ENCODE assay signal across 21 cellular contexts in the genomic region with DNA sequence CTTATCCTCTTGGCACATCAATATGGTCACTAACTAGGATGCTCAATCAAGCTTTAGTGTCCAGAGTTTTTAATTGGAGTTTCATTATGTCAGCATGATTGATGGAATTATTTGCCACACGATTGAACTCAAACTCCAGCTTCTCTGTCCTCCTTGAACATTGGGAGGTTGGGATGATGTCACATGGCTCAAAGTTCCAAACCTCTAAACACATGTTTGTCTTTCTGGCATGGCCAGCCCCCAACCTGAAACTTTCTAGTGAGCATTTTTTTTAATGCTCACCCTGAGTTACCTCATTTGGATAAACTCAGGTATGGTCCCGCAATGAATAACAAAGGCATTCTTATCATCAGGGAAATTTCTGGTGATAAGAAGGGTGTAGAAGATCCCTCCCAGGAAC.
DNase-seq lines count a peak whose midpoint lies in the region; ATAC-seq and TF ChIP-seq lines count a peak whose summit lies in the region.
"Had no signal": no experiment of that assay in that cellular context is flagged by ENCODE, and none has a peak within 500 bp of the region (broad histone marks: within the 10 kb centered on the region; RNA-seq: fewer than 3 reads in every experiment).

No MANE protein-coding gene starts in this region.

- peaks cover 3 to 8% (median 5%) of the 10 kb centered on the region in 7 donors for H3K9me3 Mint-ChIP-seq in CD14-positive monocyte
- H3K9me3 Mint-ChIP-seq: GM23338, H9 had no signal

- H3K4me1 Mint-ChIP-seq in CD14-positive monocyte, result peaks cover 9% of the 10 kb centered on the region

- no peaks in the 10 kb centered on the region for H3K27me3 ChIP-seq in right lobe of liver
- H3K27me3 ChIP-seq: BE2C; BLaER1 treated with 17β-estradiol and CSF1 and Interleukin-3, amounts not matched to agents 10 nM and 100 nM had no signal

- no peak overlapping the region for H3K4me3 Mint-ChIP-seq in CD14-positive monocyte
- H3K4me3 Mint-ChIP-seq: CD4-positive, alpha-beta memory T cell; GM23338; H9 had no signal

- H3K36me3 Mint-ChIP-seq in CD14-positive monocyte, result peaks cover 0 to 2% of the 10 kb centered on the region in 2 donors
- H3K36me3 Mint-ChIP-seq: CD4-positive, alpha-beta memory T cell had no signal

- POLR2A ChIA-PET in HEK293T (lab: Yijun Ruan, JAX), result no interaction called here

- CTCF ChIA-PET in HEK293T (lab: Yijun Ruan, JAX), result no interaction called here

- no peak for TF ChIP-seq POLR2A in right lobe of liver (IDR thresholded peaks at IDR 0.05)

- no peak for TF ChIP-seq CTCF in right lobe of liver (IDR thresholded peaks at IDR 0.05)
- TF ChIP-seq CTCF in CD14-positive monocyte (IDR thresholded peaks at IDR 0.05), result no peak

- peaks cover 0 to 1% (median 0%) of the 10 kb centered on the region in 3 donors for H3K27me3 Mint-ChIP-seq in CD14-positive monocyte (ENCODE audit: low read depth in 3 of 3)

- H3K27ac ChIP-seq in right lobe of liver, result no peak overlapping the region
- H3K27ac ChIP-seq: A549; BLaER1 treated with 17β-estradiol and CSF1 and Interleukin-3, amounts not matched to agents 10 nM and 100 nM had no signal

- H3K27ac Mint-ChIP-seq in CD14-positive monocyte, result no peak overlapping the region
- H3K27ac Mint-ChIP-seq: CD4-positive, alpha-beta memory T cell; GM23338; H9 had no signal

- no peaks in the 10 kb centered on the region for H3K9me3 ChIP-seq in right lobe of liver
- H3K9me3 ChIP-seq: A549, BE2C had no signal

- H3K4me1 ChIP-seq in right lobe of liver, result peaks cover 0 to 6% (median 0%) of the 10 kb centered on the region in 4 donors

- no peaks in the 10 kb centered on the region for H3K36me3 ChIP-seq in right lobe of liver
- H3K36me3 ChIP-seq: BE2C; BLaER1 treated with 17β-estradiol and CSF1 and Interleukin-3, amounts not matched to agents 10 nM and 100 nM had no signal

- intact Hi-C loops in right lobe of liver (cut with DNase I), result no loop called here
- intact Hi-C loops in CD14-positive monocyte (cut with micrococcal nuclease), result no loop called here

- peak; percentile 73 for ATAC-seq in left lobe of liver
- ATAC-seq in right lobe of liver, result peak; percentile 55 to 92 (median 76)
- ATAC-seq: A549, GM23338, HCT116 had no signal

- DNase-seq in HEK293T (ENCODE audit: extremely low spot score) (no peak), left lobe of liver (ENCODE audit: low spot score) (no peak), right lobe of liver (no peak), NCI-H1105 treated with DMSO at 0.1 percent for 48 hours (lab: John Stamatoyannopoulos, UW) (no peak), HPDE6-E6E7 (ENCODE audit: extremely low spot score) (no peak), CD14-positive monocyte (ENCODE audit: low spot score) (no peak)
- DNase-seq: 8988T; ACHN; AML-193; BE2C; Calu3; CD4-positive, alpha-beta memory T cell; COR-L47; DMS53; DMS79 treated with DMSO at 0.1 percent for 48 hours; GF-D8; H9 had no signal

- no peak overlapping the region for H3K4me3 ChIP-seq in right lobe of liver
- H3K4me3 ChIP-seq: A549; BLaER1 treated with 17β-estradiol and CSF1 and Interleukin-3, amounts not matched to agents 10 nM and 100 nM; GM23338 had no signal

- 13% methylated on average over 2 of the region's 2 CpGs for WGBS in right lobe of liver (ENCODE audit: insufficient coverage, low coverage, low lambda C conversion rate, missing lambda C conversion rate)

TF ChIP-seq in HEK293T, 16 proteins besides CTCF, POLR2A, EP300 and RAD21:
- TF ChIP-seq ELF4 (IDR thresholded peaks at IDR 0.05), result no peak
- TF ChIP-seq, protein P1, sequence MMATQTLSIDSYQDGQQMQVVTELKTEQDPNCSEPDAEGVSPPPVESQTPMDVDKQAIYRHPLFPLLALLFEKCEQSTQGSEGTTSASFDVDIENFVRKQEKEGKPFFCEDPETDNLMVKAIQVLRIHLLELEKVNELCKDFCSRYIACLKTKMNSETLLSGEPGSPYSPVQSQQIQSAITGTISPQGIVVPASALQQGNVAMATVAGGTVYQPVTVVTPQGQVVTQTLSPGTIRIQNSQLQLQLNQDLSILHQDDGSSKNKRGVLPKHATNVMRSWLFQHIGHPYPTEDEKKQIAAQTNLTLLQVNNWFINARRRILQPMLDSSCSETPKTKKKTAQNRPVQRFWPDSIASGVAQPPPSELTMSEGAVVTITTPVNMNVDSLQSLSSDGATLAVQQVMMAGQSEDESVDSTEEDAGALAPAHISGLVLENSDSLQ (IDR thresholded peaks at IDR 0.05), result peak; percentile 15; the same call in 1 of the 2 replicates
